In genomic region chr2:100236166-100236565, GRCh38 we compare ENCODE assay signal across 23 cellular contexts.
"Had no signal": no experiment of that assay in that cellular context is flagged by ENCODE, and none has a peak within 500 bp of the region (broad histone marks: within the 10 kb centered on the region; RNA-seq: fewer than 3 reads in every experiment).

No MANE protein-coding gene starts in this region.

- H3K9me3 ChIP-seq: ascending aorta, esophagus muscularis mucosa, heart right ventricle, mucosa of descending colon, pancreas, sigmoid colon, tibial nerve, uterus had no signal

- ATAC-seq: activated T-cell treated with anti-CD3 and anti-CD28 coated beads, Interleukin-2, amount 50 U/mL, for 4 hours; heart right ventricle; mucosa of descending colon; naive thymus-derived CD4-positive, alpha-beta T cell; pancreas had no signal

- H3K4me3 Mint-ChIP-seq: activated naive CD4-positive, alpha-beta T cell treated with anti-CD3 and anti-CD28 coated beads for 36 hours; activated T-cell treated with anti-CD3 and anti-CD28 coated beads, Interleukin-2, amount 50 U/mL, for 4 hours; dendritic cell treated with granulocyte-macrophage colony-stimulating factor and Interleukin-4, amounts not matched to agents 40 ng/mL and 50 ng/mL, for 4 days had no signal

- H3K27ac ChIP-seq: ascending aorta, esophagus muscularis mucosa, heart right ventricle, pancreas, sigmoid colon, tibial nerve, uterus had no signal

- DNase-seq: activated CD4-positive, alpha-beta T cell treated with anti-CD3 and anti-CD28 coated beads, Interleukin-2, amount 50 U/mL, for 1 hour; activated CD4-positive, CD25-positive, alpha-beta regulatory T cell treated with anti-CD3 and anti-CD28 coated beads, Interleukin-2, amount 50 U/mL, for 72 hours; activated CD8-positive, alpha-beta memory T cell treated with anti-CD3 and anti-CD28 coated beads, Interleukin-2, amount 50 U/mL, for 4 hours; activated naive CD4-positive, alpha-beta T cell treated with anti-CD3 and anti-CD28 coated beads for 36 hours; activated T-cell treated with anti-CD3 and anti-CD28 coated beads, Interleukin-2, amount 50 U/mL, for 4 hours; cerebellar nuclear complex; effector CD8-positive, alpha-beta T cell; heart right ventricle; kidney glomerular epithelial cell; mucosa of descending colon; naive thymus-derived CD4-positive, alpha-beta T cell; pancreas; sigmoid colon; stimulated activated CD4-positive, alpha-beta T cell treated with anti-CD3 and anti-CD28 coated beads, Interleukin-1b, Interleukin-23, amount 100 ng/mL, for 48 hours; stimulated activated CD8-positive, alpha-beta memory T cell treated with anti-CD3 and anti-CD28 coated beads, Interleukin-4, amount 100 ng/mL, for 48 hours; stimulated activated naive CD4-positive, alpha-beta T cell treated with Interleukin-2 at 50 U/mL for 16 hours; substantia nigra; uterus had no signal

- H3K36me3 ChIP-seq: ascending aorta, esophagus muscularis mucosa, heart right ventricle, pancreas, sigmoid colon, tibial nerve, uterus had no signal

- H3K4me1 ChIP-seq: ascending aorta, esophagus muscularis mucosa, heart right ventricle, pancreas, sigmoid colon, tibial nerve, uterus had no signal

- H3K36me3 Mint-ChIP-seq: memory B cell; naive thymus-derived CD4-positive, alpha-beta T cell had no signal

- H3K27ac Mint-ChIP-seq: activated naive CD4-positive, alpha-beta T cell treated with anti-CD3 and anti-CD28 coated beads for 36 hours; dendritic cell treated with granulocyte-macrophage colony-stimulating factor and Interleukin-4, amounts not matched to agents 40 ng/mL and 50 ng/mL, for 4 days had no signal

- H3K27me3 ChIP-seq: ascending aorta, esophagus muscularis mucosa, heart right ventricle, pancreas, sigmoid colon, tibial nerve, uterus had no signal

- H3K9me3 Mint-ChIP-seq: activated naive CD4-positive, alpha-beta T cell treated with anti-CD3 and anti-CD28 coated beads for 36 hours; activated T-cell treated with anti-CD3 and anti-CD28 coated beads, Interleukin-2, amount 50 U/mL, for 4 hours; dendritic cell treated with granulocyte-macrophage colony-stimulating factor and Interleukin-4, amounts not matched to agents 40 ng/mL and 50 ng/mL, for 4 days; memory B cell had no signal

- H3K4me3 ChIP-seq: ascending aorta, esophagus muscularis mucosa, heart right ventricle, mucosa of descending colon, pancreas, sigmoid colon, tibial nerve, uterus had no signal
